9 cellular contexts compared by ENCODE assay signal in genomic region chr7:2757361-2757903, GRCh38.
DNase-seq lines count a peak whose midpoint lies in the region; ATAC-seq and TF ChIP-seq lines count a peak whose summit lies in the region.
"Had no signal": no experiment of that assay in that cellular context is flagged by ENCODE, and none has a peak within 500 bp of the region (broad histone marks: within the 10 kb centered on the region; RNA-seq: fewer than 3 reads in every experiment).

No MANE protein-coding gene starts in this region.

- 72% methylated on average over 11 of the region's 11 CpGs for WGBS in thymus

- ATAC-seq in activated T-cell treated with anti-CD3 and anti-CD28 coated beads, Interleukin-2, amount 50 U/mL, for 4 hours: peak; percentile 2 to 3
- peak; percentile 2 for ATAC-seq in left lung

- no peaks in the 10 kb centered on the region for H3K9me2 ChIP-seq in Loucy (replicated peaks; ENCODE audit: low read depth, low read length)

- no peak overlapping the region for H2AFZ ChIP-seq in Loucy (ENCODE audit: low read length)

- no peaks in the 10 kb centered on the region for H4K20me1 ChIP-seq in Loucy (ENCODE audit: insufficient read depth, low read length, poor library complexity, severe bottlenecking)

- intact Hi-C loops in left lung (cut with DNase I): no loop called here

- H3K36me3 ChIP-seq in Loucy (ENCODE audit: insufficient read depth, low read length) (peaks cover 28% of the 10 kb centered on the region), left lung (no peaks in the 10 kb centered on the region), thymus (ENCODE audit: control insufficient read depth, insufficient read depth) (no peaks in the 10 kb centered on the region)

- H3K4me3 Mint-ChIP-seq in activated T-cell treated with anti-CD3 and anti-CD28 coated beads, Interleukin-2, amount 50 U/mL, for 4 hours: peak overlapping the region; percentile 60
- H3K4me3 Mint-ChIP-seq: activated naive CD8-positive, alpha-beta T cell treated with anti-CD3 and anti-CD28 coated beads, Interleukin-2, amount 10 ng/mL, durations not matched to agents 7 days and 5 days had no signal

- H3K36me3 Mint-ChIP-seq in activated T-cell treated with anti-CD3 and anti-CD28 coated beads, Interleukin-2, amount 50 U/mL, for 4 hours (ENCODE audit: insufficient read depth): peaks cover 12% of the 10 kb centered on the region

- H3K27ac ChIP-seq in left lung (peak overlapping the region; percentile 86 to 88), thymus (ENCODE audit: low read depth) (peak overlapping the region; percentile 58)

- peaks cover 38% of the 10 kb centered on the region for H3K4me1 Mint-ChIP-seq in activated T-cell treated with anti-CD3 and anti-CD28 coated beads, Interleukin-2, amount 50 U/mL, for 4 hours (ENCODE audit: low read depth)

- H3K79me2 ChIP-seq in Loucy (ENCODE audit: insufficient read depth, low read length): peaks cover 47% of the 10 kb centered on the region; the same call in 1 of the 2 replicates

- DNase-seq in activated T-cell treated with anti-CD3 and anti-CD28 coated beads, Interleukin-2, amount 50 U/mL, for 4 hours: no peak
- DNase-seq in activated T-cell treated with anti-CD3 and anti-CD28 coated beads for 4 hours: no peak
- DNase-seq in astrocyte of the hippocampus (ENCODE audit: low read depth, low spot score): peak; percentile 80
- DNase-seq in left lung: peak in 1 of 2 donors; percentile 56
- no peak for DNase-seq in NCI-H1105 (lab: John Stamatoyannopoulos, UW)
- DNase-seq in NCI-H187 (lab: John Stamatoyannopoulos, UW): no peak
- DNase-seq: activated naive CD8-positive, alpha-beta T cell treated with anti-CD3 and anti-CD28 coated beads, Interleukin-2, amount 10 ng/mL, durations not matched to agents 7 days and 5 days had no signal

- no peaks in the 10 kb centered on the region for H3K9me3 Mint-ChIP-seq in activated T-cell treated with anti-CD3 and anti-CD28 coated beads, Interleukin-2, amount 50 U/mL, for 4 hours

- H3K4me2 ChIP-seq in Loucy (ENCODE audit: low read depth, low read length, poor library complexity, severe bottlenecking): peak overlapping the region; percentile 66

- peak overlapping the region; percentile 42 for H3K9ac ChIP-seq in Loucy (ENCODE audit: low read depth, low read length, poor library complexity, severe bottlenecking)

- H3K27me3 ChIP-seq in Loucy (ENCODE audit: insufficient read depth, low read length, poor library complexity, severe bottlenecking) (no peaks in the 10 kb centered on the region), left lung (no peaks in the 10 kb centered on the region), thymus (ENCODE audit: control insufficient read depth, insufficient read depth) (no peaks in the 10 kb centered on the region)

- H3K9me3 ChIP-seq in Loucy (ENCODE audit: insufficient read depth, low read depth, low read length) (peaks cover 10% of the 10 kb centered on the region; the same call in 1 of the 2 replicates), left lung (no peaks in the 10 kb centered on the region), thymus (ENCODE audit: control insufficient read depth) (no peaks in the 10 kb centered on the region)

- H3K27me3 Mint-ChIP-seq in activated T-cell treated with anti-CD3 and anti-CD28 coated beads, Interleukin-2, amount 50 U/mL, for 4 hours (ENCODE audit: low read depth): no peaks in the 10 kb centered on the region
- H3K27me3 Mint-ChIP-seq: activated naive CD8-positive, alpha-beta T cell treated with anti-CD3 and anti-CD28 coated beads, Interleukin-2, amount 10 ng/mL, durations not matched to agents 7 days and 5 days had no signal

- TF ChIP-seq CTCF in Loucy (conservative IDR thresholded peaks at IDR 0.05; ENCODE audit: low read length): no peak
- TF ChIP-seq CTCF in left lung (IDR thresholded peaks at IDR 0.05): no peak

- H3K4me3 ChIP-seq in Loucy (ENCODE audit: low read length, poor library complexity, severe bottlenecking) (peak overlapping the region; percentile 50), left lung (no peak overlapping the region), thymus (ENCODE audit: low read length) (no peak overlapping the region)

- H3F3A ChIP-seq in Loucy (ENCODE audit: low read depth): no peaks in the 10 kb centered on the region

- H3K4me1 ChIP-seq in Loucy (ENCODE audit: insufficient read depth, low read length, poor library complexity, severe bottlenecking) (peaks cover 44% of the 10 kb centered on the region), left lung (peaks cover 28 to 56% of the 10 kb centered on the region in 2 donors), thymus (ENCODE audit: control insufficient read depth, insufficient read depth, low read length) (peaks cover 4% of the 10 kb centered on the region)
